ENCODE assay signal across 14 cellular contexts in genomic region chr15:96514607-96515285, GRCh38.
"Had no signal": no experiment of that assay in that cellular context is flagged by ENCODE, and none has a peak within 500 bp of the region (broad histone marks: within the 10 kb centered on the region; RNA-seq: fewer than 3 reads in every experiment).

No MANE protein-coding gene starts in this region.

- H3K4me1 ChIP-seq: lower lobe of right lung had no signal

- H3K9me3 ChIP-seq: lower lobe of right lung, pancreas, thoracic aorta had no signal

- H3K4me3 ChIP-seq: coronary artery, lower lobe of right lung, pancreas, thoracic aorta had no signal

- H3K27me3 ChIP-seq: pancreas had no signal

- DNase-seq: activated CD4-positive, alpha-beta T cell treated with anti-CD3 and anti-CD28 coated beads, Interleukin-2, amount 50 U/mL, for 1 hour; activated CD4-positive, CD25-positive, alpha-beta regulatory T cell; activated effector memory CD4-positive, alpha-beta T cell treated with Interleukin-2 at 50 U/mL for 16 hours; activated T-cell treated with anti-CD3 and anti-CD28 coated beads, Interleukin-2, amount 50 U/mL, for 24 hours; central memory CD4-positive, alpha-beta T cell; effector CD8-positive, alpha-beta T cell; hypothalamus; lower lobe of right lung; pancreas; stimulated activated CD4-positive, alpha-beta T cell treated with anti-CD3 and anti-CD28 coated beads, Interleukin-4, amount 100 ng/mL, for 4 hours; stimulated activated naive CD8-positive, alpha-beta T cell treated with anti-CD3 and anti-CD28 coated beads, Interleukin-15, amount 100 ng/mL, for 72 hours; T1000 had no signal

- H3K36me3 ChIP-seq: lower lobe of right lung, pancreas, thoracic aorta had no signal

- H3K27ac ChIP-seq: coronary artery, lower lobe of right lung, pancreas, thoracic aorta had no signal

- FAIRE-seq: pancreas had no signal
